In genomic region chr16:7431723-7432122, GRCh38 we compare ENCODE assay signal across 22 cellular contexts.
DNase-seq lines count a peak whose midpoint lies in the region; ATAC-seq, FAIRE-seq and TF ChIP-seq lines count a peak whose summit lies in the region.
"Had no signal": no experiment of that assay in that cellular context is flagged by ENCODE, and none has a peak within 500 bp of the region (broad histone marks: within the 10 kb centered on the region; RNA-seq: fewer than 3 reads in every experiment).

No MANE protein-coding gene starts in this region.

- no peak overlapping the region for H4K91ac ChIP-seq in H1 (replicated peaks; ENCODE audit: insufficient read length, low read length)

- H2BK12ac ChIP-seq in H1 (ENCODE audit: low read depth, low read length): no peak overlapping the region

- peak; percentile 5 for DNase-seq in NCI-H2227 treated with DMSO at 0.1 percent for 48 hours (lab: John Stamatoyannopoulos, UW)
- no peak for DNase-seq in NCI-H2227 (lab: John Stamatoyannopoulos, UW; ENCODE audit: unreplicated experiment)
- no peak for DNase-seq in H1 (ENCODE audit: low read depth in 1 of 2, low spot score in 2 of 2)
- DNase-seq in islet precursor cell: peak; percentile 81
- no peak for DNase-seq in urothelium cell line (ENCODE audit: low spot score)
- no peak for DNase-seq in hepatic stellate cell (ENCODE audit: low spot score)
- DNase-seq: AML-193; Caco-2; Calu3; CD4-positive, alpha-beta T cell; CD8-positive, alpha-beta T cell; DMS79 treated with DMSO at 0.1 percent for 48 hours; GDM1 had no signal

- no peaks in the 10 kb centered on the region for H4K20me1 ChIP-seq in H1 (replicated peaks in 1 of 2; ENCODE audit: control insufficient read depth in 1 of 2, insufficient read depth in 2 of 2, low read length in 2 of 2)
- H4K20me1 ChIP-seq: BLaER1 treated with 17β-estradiol and CSF1 and Interleukin-3, amounts not matched to agents 10 nM and 100 nM had no signal

- H3K9me3 ChIP-seq in H1 (ENCODE audit: insufficient read depth in 2 of 2, low read depth in 1 of 2, low read length in 1 of 2): no peaks in the 10 kb centered on the region
- H3K9me3 ChIP-seq: A549; BLaER1 treated with 17β-estradiol and CSF1 and Interleukin-3, amounts not matched to agents 10 nM and 100 nM; Caco-2 had no signal

- H2BK120ac ChIP-seq in H1 (replicated peaks; ENCODE audit: low read depth, low read length): no peak overlapping the region

- 76% methylated on average over 2 of the region's 2 CpGs; no CpG with 5 or more reads in 1 of the 2 experiments for WGBS in H1 (ENCODE audit: extremely low coverage in 1 of 2, insufficient coverage in 1 of 2, insufficient read length in 1 of 2, insufficient replicate concordance in 2 of 2, low coverage in 1 of 2, low lambda C conversion rate in 2 of 2, missing lambda C conversion rate in 1 of 2), 2 experiments

- ATAC-seq in HG02759 (IDR thresholded peaks at IDR 0.05; ENCODE audit: unreplicated experiment): no peak
- ATAC-seq: A549; CD8-positive, alpha-beta T cell; GM12878 had no signal

- no peaks in the 10 kb centered on the region for H3K23me2 ChIP-seq in H1 (ENCODE audit: low read depth, low read length)

- H2AFZ ChIP-seq in H1 (ENCODE audit: low read length): no peak overlapping the region

- no peak overlapping the region for H3K23ac ChIP-seq in H1 (ENCODE audit: insufficient read length)

- no peak overlapping the region for H3K4ac ChIP-seq in H1 (replicated peaks; ENCODE audit: insufficient read length, low read depth, low read length)

- TF ChIP-seq EP300 in H1 (IDR thresholded peaks at IDR 0.05; ENCODE audit: borderline replicate concordance in 1 of 2, low read depth in 2 of 2, low read length in 2 of 2): no peak

- POLR2A ChIA-PET in H1 (lab: Charles Lee; ENCODE audit: partially characterized antibody): interaction anchor here (1.3 kb wide), 1 partner anchor 9 kb away, joined by 4 read pairs; no protein-coding TSS in a partner anchor

- no peak overlapping the region for H3K9ac ChIP-seq in H1 (replicated peaks in 1 of 4; ENCODE audit: extremely low read depth in 1 of 4, low read depth in 3 of 4, low read length in 3 of 4)
- H3K9ac ChIP-seq: BLaER1 treated with 17β-estradiol and CSF1 and Interleukin-3, amounts not matched to agents 10 nM and 100 nM had no signal

- no peak for TF ChIP-seq CTCF in H1 (IDR thresholded peaks at IDR 0.05; ENCODE audit: control extremely low read depth in 1 of 3, insufficient read depth in 1 of 3, low read depth in 1 of 3, low read length in 3 of 3)

- no peaks in the 10 kb centered on the region for H3K27me3 ChIP-seq in H1 (replicated peaks in 1 of 4; ENCODE audit: control insufficient read depth in 3 of 4, extremely low read depth in 1 of 4, insufficient read depth in 3 of 4, low read length in 3 of 4)
- H3K27me3 ChIP-seq: BLaER1 treated with 17β-estradiol and CSF1 and Interleukin-3, amounts not matched to agents 10 nM and 100 nM had no signal

- no peak overlapping the region for H2AK5ac ChIP-seq in H1 (ENCODE audit: low read depth, low read length)

- H3K4me1 ChIP-seq in H1 (replicated peaks in 1 of 4; ENCODE audit: control insufficient read depth in 3 of 4, insufficient read depth in 4 of 4, low read length in 3 of 4): peaks cover 0 to 3% (median 0%) of the 10 kb centered on the region in 4 experiments; a peak in 2 of 7 replicates
- H3K4me1 ChIP-seq: A549; BLaER1 treated with 17β-estradiol and CSF1 and Interleukin-3, amounts not matched to agents 10 nM and 100 nM; Caco-2 had no signal

- H2BK15ac ChIP-seq in H1 (ENCODE audit: low read length): no peak overlapping the region

- no peak for TF ChIP-seq POLR2A in H1 (IDR thresholded peaks at IDR 0.05; ENCODE audit: control extremely low read depth in 1 of 2, low read depth in 2 of 2, low read length in 2 of 2)

- TF ChIP-seq RAD21 in H1 (IDR thresholded peaks at IDR 0.05 in 1 of 2, conservative IDR thresholded peaks at IDR 0.05 in 1 of 2; ENCODE audit: low read depth in 2 of 2, low read length in 2 of 2): no peak

- no peaks in the 10 kb centered on the region for H3K79me2 ChIP-seq in H1 (ENCODE audit: control insufficient read depth in 1 of 2, insufficient read depth in 2 of 2, low read length in 2 of 2)

- no peak overlapping the region for H3K4me3 ChIP-seq in H1 (ENCODE audit: extremely low read depth in 1 of 4, insufficient read depth in 2 of 4, low read depth in 3 of 4, low read length in 4 of 4)
- H3K4me3 ChIP-seq: A549; BLaER1 treated with 17β-estradiol and CSF1 and Interleukin-3, amounts not matched to agents 10 nM and 100 nM; GM12878 had no signal

- 0 out of 2 replicates have a peak overlapping the region, but pooled peaks have one; percentile 19 for H2BK5ac ChIP-seq in H1 (ENCODE audit: low read depth, low read length)

- CTCF ChIA-PET in H1 (lab: Charles Lee; ENCODE audit: partially characterized antibody): interaction anchor here (1.0 kb wide), 2 partner anchors 9 to 721 kb away, joined by 3 read pairs; no protein-coding TSS in a partner anchor

- no peak overlapping the region for H4K8ac ChIP-seq in H1 (ENCODE audit: extremely low read depth, insufficient read depth, low read length)

- H3K36me3 ChIP-seq in H1 (ENCODE audit: control insufficient read depth in 2 of 4, insufficient read depth in 4 of 4, low read length in 3 of 4): no peaks in the 10 kb centered on the region
- H3K36me3 ChIP-seq: BLaER1 treated with 17β-estradiol and CSF1 and Interleukin-3, amounts not matched to agents 10 nM and 100 nM had no signal

- no peak overlapping the region for H3K56ac ChIP-seq in H1 (replicated peaks; ENCODE audit: insufficient read length, low read depth, low read length)

- no peak overlapping the region for H4K5ac ChIP-seq in H1 (ENCODE audit: insufficient read length, low read depth, low read length)

- no peak overlapping the region for H3K27ac ChIP-seq in H1 (ENCODE audit: low read depth, low read length)
- H3K27ac ChIP-seq: 22Rv1; A549; BLaER1 treated with 17β-estradiol and CSF1 and Interleukin-3, amounts not matched to agents 10 nM and 100 nM; C4-2B had no signal

- H3K18ac ChIP-seq in H1 (ENCODE audit: extremely low read depth, low read length): no peak overlapping the region

- FAIRE-seq in H1 (lab: Jason Lieb, UNC) (no peak), urothelium cell line (lab: Jason Lieb, UNC) (no peak)
- FAIRE-seq: A549, D721Med, GM12878, GM12892, GM18507 had no signal

- H2BK20ac ChIP-seq in H1 (ENCODE audit: low read length): no peak overlapping the region

- no peak overlapping the region for H3K14ac ChIP-seq in H1 (ENCODE audit: insufficient read length)

- no peak overlapping the region for H3K4me2 ChIP-seq in H1 (ENCODE audit: insufficient read depth in 1 of 2, low read depth in 2 of 2, low read length in 2 of 2)
- H3K4me2 ChIP-seq: A549; BLaER1 treated with 17β-estradiol and CSF1 and Interleukin-3, amounts not matched to agents 10 nM and 100 nM had no signal

- H3K79me1 ChIP-seq in H1 (ENCODE audit: low read depth, low read length): no peaks in the 10 kb centered on the region

TF ChIP-seq in H1, 55 proteins besides CTCF, POLR2A, EP300 and RAD21:
- no peak for TF ChIP-seq MAFK (IDR thresholded peaks at IDR 0.05; ENCODE audit: low read depth, low read length)
- TF ChIP-seq GABPA (IDR thresholded peaks at IDR 0.05; ENCODE audit: borderline replicate concordance, insufficient read depth, low read length): no peak
- no peak for TF ChIP-seq BRCA1 (IDR thresholded peaks at IDR 0.05; ENCODE audit: low read depth, low read length)
- no peak for TF ChIP-seq BACH1 (IDR thresholded peaks at IDR 0.05; ENCODE audit: low read length)
- no peak for TF ChIP-seq SP1 (IDR thresholded peaks at IDR 0.05; ENCODE audit: low read depth, low read length)
- no peak for TF ChIP-seq CHD2 (IDR thresholded peaks at IDR 0.05; ENCODE audit: low read length)

Comparison
In these comparisons a context has a peak if more than half of its experiments do, and no peak if none do; other contexts are left out.
1. DNase-seq: peak in NCI-H2227 treated with DMSO at 0.1 percent for 48 hours (single experiment) and islet precursor cell (single experiment); none in NCI-H2227 (single experiment), H1 (0 of 2), urothelium cell line (single experiment) and hepatic stellate cell (single experiment).